17 cellular contexts compared by ENCODE assay signal in the genomic region with DNA sequence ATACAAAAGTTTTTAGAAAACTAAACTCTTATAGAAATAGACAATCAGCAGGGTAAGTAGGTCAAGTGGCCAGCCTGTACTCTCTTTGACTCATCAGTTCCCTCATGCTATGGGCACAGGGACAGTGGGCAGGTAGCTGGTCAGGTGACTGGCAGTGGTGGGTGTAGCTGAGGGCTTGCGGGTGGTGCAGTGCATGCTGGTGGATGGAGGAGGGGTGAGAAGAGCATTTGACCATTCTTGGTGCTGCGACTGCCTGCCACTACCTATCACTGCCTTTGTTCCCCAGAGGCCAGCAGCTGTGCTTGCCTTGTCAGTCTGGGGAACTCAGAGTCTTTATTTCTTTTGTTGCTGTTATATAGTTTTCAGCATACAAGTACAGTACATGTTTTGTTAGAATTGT. TPM values are rescaled to one million over a fixed set of nuclear protein-coding genes. Genes with fewer than 3 reads are reported as not detected.
DNase-seq lines count a peak whose midpoint lies in the region; ATAC-seq lines count a peak whose summit lies in the region.
"Had no signal": no experiment of that assay in that cellular context is flagged by ENCODE, and none has a peak within 500 bp of the region (broad histone marks: within the 10 kb centered on the region; RNA-seq: fewer than 3 reads in every experiment).

No MANE protein-coding gene starts in this region.

- H3K36me3 Mint-ChIP-seq in activated T-helper 17 cell treated with anti-CD3 and anti-CD28 coated beads, Interleukin-2, amount 50 U/mL, for 72 hours (ENCODE audit: low read depth): no peaks in the 10 kb centered on the region
- H3K36me3 Mint-ChIP-seq in stimulated activated effector memory CD8-positive, alpha-beta T cell treated with anti-CD3 and anti-CD28 coated beads, Interleukin-12 subunit alpha, Interleukin-12 subunit beta, amount 100 ng/mL, for 72 hours: no peaks in the 10 kb centered on the region
- H3K36me3 Mint-ChIP-seq in activated naive CD4-positive, alpha-beta T cell treated with anti-CD3 and anti-CD28 coated beads, Interleukin-2, amount 10 ng/mL, durations not matched to agents 7 days and 5 days: peaks cover 46% of the 10 kb centered on the region

- peaks cover 27% of the 10 kb centered on the region for H3K4me1 Mint-ChIP-seq in activated T-helper 17 cell treated with anti-CD3 and anti-CD28 coated beads, Interleukin-2, amount 50 U/mL, for 72 hours
- peaks cover 25% of the 10 kb centered on the region for H3K4me1 Mint-ChIP-seq in stimulated activated effector memory CD8-positive, alpha-beta T cell treated with anti-CD3 and anti-CD28 coated beads, Interleukin-12 subunit alpha, Interleukin-12 subunit beta, amount 100 ng/mL, for 72 hours
- peaks cover 7% of the 10 kb centered on the region for H3K4me1 Mint-ChIP-seq in activated naive CD4-positive, alpha-beta T cell treated with anti-CD3 and anti-CD28 coated beads, Interleukin-2, amount 10 ng/mL, durations not matched to agents 7 days and 5 days

- H3K27me3 Mint-ChIP-seq in activated T-helper 17 cell treated with anti-CD3 and anti-CD28 coated beads, Interleukin-2, amount 50 U/mL, for 72 hours: no peaks in the 10 kb centered on the region
- H3K27me3 Mint-ChIP-seq in activated naive CD4-positive, alpha-beta T cell treated with anti-CD3 and anti-CD28 coated beads, Interleukin-2, amount 10 ng/mL, durations not matched to agents 7 days and 5 days: no peaks in the 10 kb centered on the region

- peak; percentile 49 for DNase-seq in H7
- no peak for DNase-seq in left lobe of liver (ENCODE audit: low spot score)
- DNase-seq in stimulated activated effector memory CD8-positive, alpha-beta T cell treated with anti-CD3 and anti-CD28 coated beads, Interleukin-12 subunit alpha, Interleukin-12 subunit beta, amount 100 ng/mL, for 72 hours (ENCODE audit: low spot score in 2 of 2): no peak
- no peak for DNase-seq in DMS79 (lab: John Stamatoyannopoulos, UW)
- DNase-seq in ACHN: no peak
- DNase-seq in activated naive CD4-positive, alpha-beta T cell treated with anti-CD3 and anti-CD28 coated beads, Interleukin-2, amount 10 ng/mL, durations not matched to agents 7 days and 5 days: no peak
- DNase-seq: CD8-positive, alpha-beta memory T cell; DND-41; HCEC 1CT; NCI-H1105 treated with DMSO at 0.1 percent for 48 hours; NCI-H1694 treated with DMSO at 0.1 percent for 48 hours; Peyer's patch had no signal

- no peak overlapping the region for H3K4me3 Mint-ChIP-seq in activated T-helper 17 cell treated with anti-CD3 and anti-CD28 coated beads, Interleukin-2, amount 50 U/mL, for 72 hours
- H3K4me3 Mint-ChIP-seq in stimulated activated effector memory CD8-positive, alpha-beta T cell treated with anti-CD3 and anti-CD28 coated beads, Interleukin-12 subunit alpha, Interleukin-12 subunit beta, amount 100 ng/mL, for 72 hours: no peak overlapping the region
- no peak overlapping the region for H3K4me3 Mint-ChIP-seq in activated naive CD4-positive, alpha-beta T cell treated with anti-CD3 and anti-CD28 coated beads, Interleukin-2, amount 10 ng/mL, durations not matched to agents 7 days and 5 days

- CTCF ChIA-PET in activated naive CD4-positive, alpha-beta T cell treated with anti-CD3 and anti-CD28 coated beads, Interleukin-2, amount 10 ng/mL, durations not matched to agents 7 days and 5 days (lab: Charles Lee): interaction anchor here (1.2 kb wide), 2 partner anchors 9 to 10 kb away, joined by 3 read pairs; no protein-coding TSS in a partner anchor

- H3K36me3 ChIP-seq in H7 (replicated peaks; ENCODE audit: control insufficient read depth, insufficient read depth, low read length): no peaks in the 10 kb centered on the region
- H3K36me3 ChIP-seq: Peyer's patch had no signal

- in situ Hi-C loops in ACHN (cut with HindIII; ENCODE audit: low pct_ligation_motif_present, low pct_unique_long_range_greater_than_20kb, low sequenced_read_pairs): no loop called here

- no peak overlapping the region for H3K4me3 ChIP-seq in H7 (ENCODE audit: insufficient read depth, low read depth, low read length)
- H3K4me3 ChIP-seq: BLaER1 treated with 17β-estradiol and CSF1 and Interleukin-3, amounts not matched to agents 10 nM and 100 nM; K562; Peyer's patch had no signal

- ATAC-seq in activated T-helper 17 cell treated with anti-CD3 and anti-CD28 coated beads, Interleukin-2, amount 50 U/mL, for 72 hours (replicated peaks): peak; percentile 79
- ATAC-seq in left lobe of liver: peak; percentile 23
- peak; percentile 62 for ATAC-seq in stimulated activated effector memory CD8-positive, alpha-beta T cell treated with anti-CD3 and anti-CD28 coated beads, Interleukin-12 subunit alpha, Interleukin-12 subunit beta, amount 100 ng/mL, for 72 hours
- ATAC-seq in HG02852 (IDR thresholded peaks at IDR 0.05; ENCODE audit: unreplicated experiment): no peak
- ATAC-seq: K562, Right ventricle myocardium inferior had no signal

- H3K27me3 ChIP-seq in H7 (ENCODE audit: control insufficient read depth, insufficient read depth, low read length): no peaks in the 10 kb centered on the region
- H3K27me3 ChIP-seq: BLaER1 treated with 17β-estradiol and CSF1 and Interleukin-3, amounts not matched to agents 10 nM and 100 nM; Peyer's patch had no signal

- H3K27ac Mint-ChIP-seq in activated T-helper 17 cell treated with anti-CD3 and anti-CD28 coated beads, Interleukin-2, amount 50 U/mL, for 72 hours: no peak overlapping the region
- H3K27ac Mint-ChIP-seq in stimulated activated effector memory CD8-positive, alpha-beta T cell treated with anti-CD3 and anti-CD28 coated beads, Interleukin-12 subunit alpha, Interleukin-12 subunit beta, amount 100 ng/mL, for 72 hours: peak overlapping the region; percentile 18
- no peak overlapping the region for H3K27ac Mint-ChIP-seq in activated naive CD4-positive, alpha-beta T cell treated with anti-CD3 and anti-CD28 coated beads, Interleukin-2, amount 10 ng/mL, durations not matched to agents 7 days and 5 days

- H3K9me3 Mint-ChIP-seq in activated T-helper 17 cell treated with anti-CD3 and anti-CD28 coated beads, Interleukin-2, amount 50 U/mL, for 72 hours: peaks cover 5% of the 10 kb centered on the region
- H3K9me3 Mint-ChIP-seq in stimulated activated effector memory CD8-positive, alpha-beta T cell treated with anti-CD3 and anti-CD28 coated beads, Interleukin-12 subunit alpha, Interleukin-12 subunit beta, amount 100 ng/mL, for 72 hours: peaks cover 15% of the 10 kb centered on the region
- peaks cover 34% of the 10 kb centered on the region for H3K9me3 Mint-ChIP-seq in activated naive CD4-positive, alpha-beta T cell treated with anti-CD3 and anti-CD28 coated beads, Interleukin-2, amount 10 ng/mL, durations not matched to agents 7 days and 5 days

RNA-seq across cellular contexts. Expression of a gene that starts 12.8 kb away (rescaled TPM):
- total RNA-seq in H7 (2014; rRNA removed; shearing (Covaris generic)): 16.6 and 25.6 TPM in 2 replicates
- 10 to 100 TPM; 18.9 to 38.2 TPM for total RNA-seq in activated T-helper 17 cell treated with anti-CD3 and anti-CD28 coated beads, Interleukin-2, amount 50 U/mL, for 72 hours
- total RNA-seq in left lobe of liver: 48.8 TPM
